8 cellular contexts compared by ENCODE assay signal in the genomic region with DNA sequence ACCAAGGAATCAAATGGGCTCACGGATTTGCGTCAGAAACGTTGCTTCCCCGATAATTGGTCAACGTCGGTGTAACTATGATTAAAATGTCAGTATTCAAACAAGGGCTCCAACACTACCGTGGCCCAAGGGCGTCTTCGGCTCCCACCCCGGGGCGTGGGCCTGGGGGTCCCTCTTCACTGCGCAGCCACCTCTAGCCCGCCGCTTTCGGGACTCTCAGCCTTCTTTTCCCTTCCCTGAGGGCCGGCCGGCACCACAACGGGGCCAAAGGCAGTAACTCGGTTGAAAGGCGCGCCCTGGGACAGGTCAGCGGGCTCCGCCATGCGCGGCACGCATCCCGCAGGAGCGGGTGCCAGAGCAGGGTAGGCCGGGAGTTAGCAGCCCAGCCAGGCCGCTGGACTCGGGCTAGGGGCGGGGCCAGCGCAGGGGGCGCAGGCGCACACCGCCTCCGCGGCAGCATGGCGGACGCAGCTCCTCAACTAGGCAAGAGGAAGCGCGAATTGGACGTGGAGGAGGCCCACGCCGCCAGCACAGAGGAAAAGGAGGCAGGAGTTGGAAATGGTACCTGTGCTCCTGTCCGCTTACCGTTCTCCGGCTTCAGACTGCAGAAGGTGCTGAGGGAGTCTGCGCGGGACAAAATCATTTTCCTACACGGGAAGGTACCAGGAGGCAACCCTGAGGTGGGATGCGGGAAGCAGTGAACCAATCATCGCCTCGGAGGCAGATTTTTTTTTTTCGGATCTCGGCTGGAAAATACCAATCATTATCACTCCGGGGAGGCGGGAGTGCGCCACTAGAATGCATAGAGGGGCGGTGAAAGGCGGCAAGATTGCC. TPM values are rescaled to one million over a fixed set of nuclear protein-coding genes. Genes with fewer than 3 reads are reported as not detected.
DNase-seq lines count a peak whose midpoint lies in the region; ATAC-seq and TF ChIP-seq lines count a peak whose summit lies in the region.

TSS of gene DCPS (plus strand) at position 438 of the 834 bp plus-strand sequence. CDS start at position 459, 21 bp downstream.

- H3F3A ChIP-seq in SU-DHL-6 (ENCODE audit: insufficient read depth), result no peaks in the 10 kb centered on the region

- peak; percentile 27 to 89 for TF ChIP-seq EP300 in tibial nerve (IDR thresholded peaks at IDR 0.05)

- H3K9me3 ChIP-seq in SU-DHL-6 (ENCODE audit: insufficient read depth, low read length) (no peaks in the 10 kb centered on the region), parathyroid adenoma (ENCODE audit: control insufficient read depth, low read length) (no peaks in the 10 kb centered on the region), tibial nerve (no peaks in the 10 kb centered on the region)

- intact Hi-C loops in Right ventricle myocardium inferior (cut with DNase I), result loop anchor here (5.0 to 10.0 kb wide), 2 partner anchors 37 to 1041 kb away; partner anchors contain the start of genes FOXRED1 and SRPRA

- H3K4me2 ChIP-seq in SU-DHL-6 (ENCODE audit: low read depth, low read length, poor library complexity, severe bottlenecking) (peak within 1 kb of the TSS; percentile 78), parathyroid adenoma (ENCODE audit: low read length) (peak within 1 kb of the TSS; percentile 66)

- no peak for DNase-seq in GM12864 (ENCODE audit: low read depth)
- DNase-seq in NCI-H1105 treated with DMSO at 0.1 percent for 48 hours (lab: John Stamatoyannopoulos, UW), result peak; percentile 98
- DNase-seq in activated naive CD8-positive, alpha-beta T cell treated with anti-CD3 and anti-CD28 coated beads, Interleukin-2, amount 50 U/mL, for 16 hours (ENCODE audit: low read depth, low spot score), result peak; percentile 64
- DNase-seq in Right ventricle myocardium inferior (ENCODE audit: missing footprints), result peak; percentile 97
- peak; percentile 77 to 80 for DNase-seq in tibial nerve (ENCODE audit: low spot score in 2 of 2)

- H3K4me1 ChIP-seq in parathyroid adenoma, result peaks cover 3% of the 10 kb centered on the region
- peaks cover 0 to 53% (median 13%) of the 10 kb centered on the region in 4 donors for H3K4me1 ChIP-seq in tibial nerve

- no peaks in the 10 kb centered on the region for H4K20me1 ChIP-seq in SU-DHL-6 (ENCODE audit: low read depth, low read length)

- peak; percentile 20 to 73 for TF ChIP-seq POLR2A in tibial nerve (IDR thresholded peaks at IDR 0.05)

- H3K27ac ChIP-seq in SU-DHL-6 (ENCODE audit: low read depth, low read length) (peak within 1 kb of the TSS; percentile 64), parathyroid adenoma (peak within 1 kb of the TSS; percentile 82), tibial nerve (peak within 1 kb of the TSS; percentile 79 to 96 (median 91))

- H3K4me3 ChIP-seq in GM12864 (ENCODE audit: low read depth, low read length) (peak within 1 kb of the TSS; percentile 90), SU-DHL-6 (ENCODE audit: insufficient read depth, low read length, poor library complexity, severe bottlenecking) (peak within 1 kb of the TSS; percentile 80), parathyroid adenoma (ENCODE audit: low read depth, low read length) (peak within 1 kb of the TSS; percentile 72), tibial nerve (peak within 1 kb of the TSS; percentile 65 to 89 (median 71))

- H3K9me2 ChIP-seq in SU-DHL-6 (replicated peaks; ENCODE audit: insufficient read depth, low read length), result no peaks in the 10 kb centered on the region

- peak within 1 kb of the TSS; percentile 91 for H3K9ac ChIP-seq in SU-DHL-6 (ENCODE audit: low read length)
- peak within 1 kb of the TSS; percentile 80 for H3K9ac ChIP-seq in parathyroid adenoma

- TF ChIP-seq CTCF in GM12864 (IDR thresholded peaks at IDR 0.05; ENCODE audit: low read depth, low read length, missing control alignments) (no peak), SU-DHL-6 (IDR thresholded peaks at IDR 0.05; ENCODE audit: insufficient read depth, low read length, poor library complexity, severe bottlenecking) (no peak), parathyroid adenoma (IDR thresholded peaks at IDR 0.05) (no peak), tibial nerve (IDR thresholded peaks at IDR 0.05) (no peak)

- no peaks in the 10 kb centered on the region for H3K27me3 ChIP-seq in SU-DHL-6 (ENCODE audit: low read length)
- no peaks in the 10 kb centered on the region for H3K27me3 ChIP-seq in parathyroid adenoma (ENCODE audit: control insufficient read depth, insufficient read depth, low read length)
- no peaks in the 10 kb centered on the region for H3K27me3 ChIP-seq in tibial nerve

- H2AFZ ChIP-seq in SU-DHL-6 (ENCODE audit: low read depth, low read length, severe bottlenecking) (peak within 1 kb of the TSS; percentile 90), parathyroid adenoma (peak within 1 kb of the TSS; percentile 98)

- WGBS in tibial nerve, 2 donors, result 2% methylated on average over 48 to 60 of the region's 61 CpGs

- H3K36me3 ChIP-seq in SU-DHL-6 (ENCODE audit: low read length) (no peaks in the 10 kb centered on the region), parathyroid adenoma (ENCODE audit: control insufficient read depth, insufficient read depth, low read length) (no peaks in the 10 kb centered on the region), tibial nerve (peaks cover 0 to 29% (median 0%) of the 10 kb centered on the region in 3 donors)

- ATAC-seq in HG02642 (IDR thresholded peaks at IDR 0.05; ENCODE audit: poor library complexity, unreplicated experiment), result peak; percentile 93
- peak; percentile 99 for ATAC-seq in Right ventricle myocardium inferior

- peaks cover 8% of the 10 kb centered on the region for H3K79me2 ChIP-seq in SU-DHL-6 (ENCODE audit: insufficient read depth, low read length)
- no peaks in the 10 kb centered on the region for H3K79me2 ChIP-seq in parathyroid adenoma

RNA-seq across cellular contexts. Expression of gene DCPS, which starts in this region (rescaled TPM):
- total RNA-seq in Right ventricle myocardium inferior, result 10.8 TPM
- 10 to 100 TPM in 2 of 4 donors, 1 to 10 TPM in 2; 7.1 to 16.4 (median 11.9) TPM for total RNA-seq in tibial nerve
